ENCODE assay signal across 8 cellular contexts in the genomic region with DNA sequence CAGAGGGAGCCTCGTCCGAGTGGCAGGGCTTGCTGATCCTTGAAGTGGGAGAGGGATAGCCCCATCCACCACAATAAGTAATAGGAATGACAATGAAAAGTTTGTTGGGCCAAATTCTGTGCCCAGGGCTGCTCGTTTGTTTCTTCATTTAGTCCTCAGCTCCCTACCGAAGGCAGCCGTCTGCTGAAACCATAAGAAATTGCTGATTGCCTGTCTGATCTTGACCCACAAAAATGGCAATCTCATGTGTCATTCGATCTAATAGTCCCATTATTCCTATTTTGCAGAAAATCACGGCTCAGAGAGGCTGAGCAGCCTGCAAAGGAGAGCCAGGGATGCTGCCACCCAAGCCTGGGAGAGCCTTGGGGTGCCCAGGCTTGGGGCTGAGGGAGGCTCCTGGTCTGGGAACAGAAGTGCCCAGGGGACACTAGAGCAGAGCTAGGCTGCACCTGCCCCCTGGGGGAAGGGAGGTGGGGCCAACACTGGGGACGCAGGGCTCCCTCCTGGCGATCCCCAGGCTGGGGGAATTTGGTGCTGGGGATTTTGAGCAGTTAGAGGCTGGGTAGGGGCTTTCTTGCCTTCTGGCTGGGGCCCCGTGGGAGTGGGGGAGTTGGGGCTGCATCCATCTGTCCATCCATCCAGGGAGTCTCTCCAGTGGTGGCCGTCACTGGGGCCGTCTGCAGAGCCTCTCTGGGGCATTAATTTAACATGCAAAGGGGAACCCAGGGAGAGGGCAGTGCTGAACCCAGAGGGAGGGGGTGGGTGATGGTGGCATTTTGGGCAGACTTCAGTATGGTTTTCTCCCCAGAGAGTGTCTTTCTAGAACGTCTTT. TPM values are rescaled to one million over a fixed set of nuclear protein-coding genes. Genes with fewer than 3 reads are reported as not detected.
DNase-seq lines count a peak whose midpoint lies in the region; ATAC-seq and TF ChIP-seq lines count a peak whose summit lies in the region.

No MANE protein-coding gene starts in this region.

- H3K4me1 ChIP-seq in mammary epithelial cell (ENCODE audit: insufficient read depth, low read length) = peaks cover 50% of the 10 kb centered on the region

- no peaks in the 10 kb centered on the region for H3K27me3 ChIP-seq in mammary epithelial cell (ENCODE audit: insufficient read depth, low read length)

- dilution Hi-C loops in mammary epithelial cell (cut with HindIII; ENCODE audit: low sequenced_read_pairs) = no loop called here

- H3K4me3 Mint-ChIP-seq in activated T-cell treated with anti-CD3 and anti-CD28 coated beads, Interleukin-2, amount 50 U/mL, for 24 hours = no peak overlapping the region
- H3K4me3 Mint-ChIP-seq in activated T-cell treated with anti-CD3 and anti-CD28 coated beads, Interleukin-2, amount 50 U/mL, for 4 hours = no peak overlapping the region
- H3K4me3 Mint-ChIP-seq in stimulated activated naive CD8-positive, alpha-beta T cell treated with anti-CD3 and anti-CD28 coated beads, Interleukin-15, Interleukin-2, amounts not matched to agents 100 ng/mL and 50 ng/mL, for 24 hours = no peak overlapping the region

- peak overlapping the region; percentile 92 for H3K27ac ChIP-seq in mammary epithelial cell (ENCODE audit: insufficient read depth, low read depth, low read length)

- TF ChIP-seq POLR2A in erythroblast (IDR thresholded peaks at IDR 0.05; ENCODE audit: low read length) = no peak

- H2AFZ ChIP-seq in mammary epithelial cell (ENCODE audit: low read depth, low read length) = peak overlapping the region; percentile 54

- peak overlapping the region; percentile 83 for H3K4me2 ChIP-seq in mammary epithelial cell (ENCODE audit: insufficient read depth, low read depth, low read length)

- no peak for TF ChIP-seq CTCF in mammary epithelial cell (conservative IDR thresholded peaks at IDR 0.05 in 1 of 2, IDR thresholded peaks at IDR 0.05 in 1 of 2; ENCODE audit: extremely low read depth in 1 of 2, insufficient read depth in 1 of 2, low read depth in 1 of 2, low read length in 2 of 2)

- H3K27me3 Mint-ChIP-seq in activated T-cell treated with anti-CD3 and anti-CD28 coated beads, Interleukin-2, amount 50 U/mL, for 24 hours = no peaks in the 10 kb centered on the region
- no peaks in the 10 kb centered on the region for H3K27me3 Mint-ChIP-seq in activated T-cell treated with anti-CD3 and anti-CD28 coated beads, Interleukin-2, amount 50 U/mL, for 4 hours (ENCODE audit: low read depth)
- H3K27me3 Mint-ChIP-seq in stimulated activated naive CD8-positive, alpha-beta T cell treated with anti-CD3 and anti-CD28 coated beads, Interleukin-15, Interleukin-2, amounts not matched to agents 100 ng/mL and 50 ng/mL, for 24 hours = no peaks in the 10 kb centered on the region

- intact Hi-C loops in mammary epithelial cell (cut with micrococcal nuclease) = loop anchor here (1.0 kb wide), 2 partner anchors 69 to 231 kb away; no protein-coding TSS in a partner anchor

- no peak for ATAC-seq in activated T-cell treated with anti-CD3 and anti-CD28 coated beads, Interleukin-2, amount 50 U/mL, for 4 hours
- ATAC-seq in HG03108 (IDR thresholded peaks at IDR 0.05; ENCODE audit: unreplicated experiment) = peak; percentile 42

- H3K79me2 ChIP-seq in mammary epithelial cell (ENCODE audit: insufficient read depth, low read length) = no peaks in the 10 kb centered on the region

- peak overlapping the region in 1 of 3 experiments; percentile 2 for H3K4me3 ChIP-seq in mammary epithelial cell (replicated peaks in 1 of 3; ENCODE audit: insufficient read depth in 1 of 3, low read depth in 2 of 3, low read length in 3 of 3)

- CTCF ChIA-PET in mammary epithelial cell (lab: Charles Lee; ENCODE audit: low non-redundant PET) = interaction anchor here (1.0 kb wide), 1 partner anchor 53 kb away, joined by 4 read pairs; the partner anchor contains the start of gene SOCS1

- H3K9me3 Mint-ChIP-seq in activated T-cell treated with anti-CD3 and anti-CD28 coated beads, Interleukin-2, amount 50 U/mL, for 24 hours = peaks cover 3% of the 10 kb centered on the region
- no peaks in the 10 kb centered on the region for H3K9me3 Mint-ChIP-seq in activated T-cell treated with anti-CD3 and anti-CD28 coated beads, Interleukin-2, amount 50 U/mL, for 4 hours
- no peaks in the 10 kb centered on the region for H3K9me3 Mint-ChIP-seq in stimulated activated naive CD8-positive, alpha-beta T cell treated with anti-CD3 and anti-CD28 coated beads, Interleukin-15, Interleukin-2, amounts not matched to agents 100 ng/mL and 50 ng/mL, for 24 hours

- peaks cover 55% of the 10 kb centered on the region for H3K4me1 Mint-ChIP-seq in activated T-cell treated with anti-CD3 and anti-CD28 coated beads, Interleukin-2, amount 50 U/mL, for 24 hours (ENCODE audit: low read depth)
- peaks cover 21% of the 10 kb centered on the region for H3K4me1 Mint-ChIP-seq in activated T-cell treated with anti-CD3 and anti-CD28 coated beads, Interleukin-2, amount 50 U/mL, for 4 hours (ENCODE audit: low read depth)
- H3K4me1 Mint-ChIP-seq in stimulated activated naive CD8-positive, alpha-beta T cell treated with anti-CD3 and anti-CD28 coated beads, Interleukin-15, Interleukin-2, amounts not matched to agents 100 ng/mL and 50 ng/mL, for 24 hours (ENCODE audit: low read depth) = peaks cover 65% of the 10 kb centered on the region

- TSS peak; percentile 89 for BruUV-seq in mammary epithelial cell (replicated peaks; lab: Mats Ljungman, UMichigan)

- peaks cover 3% of the 10 kb centered on the region for H3K9me3 ChIP-seq in mammary epithelial cell (replicated peaks; ENCODE audit: insufficient read depth, low read length)

- H4K20me1 ChIP-seq in mammary epithelial cell (ENCODE audit: insufficient read depth, low read length) = no peaks in the 10 kb centered on the region

- H3K9ac ChIP-seq in mammary epithelial cell (ENCODE audit: insufficient read depth, low read length) = peak overlapping the region; percentile 72

- no peaks in the 10 kb centered on the region for H3K36me3 Mint-ChIP-seq in activated T-cell treated with anti-CD3 and anti-CD28 coated beads, Interleukin-2, amount 50 U/mL, for 24 hours (ENCODE audit: low read depth)
- H3K36me3 Mint-ChIP-seq in activated T-cell treated with anti-CD3 and anti-CD28 coated beads, Interleukin-2, amount 50 U/mL, for 4 hours (ENCODE audit: insufficient read depth) = no peaks in the 10 kb centered on the region
- no peaks in the 10 kb centered on the region for H3K36me3 Mint-ChIP-seq in stimulated activated naive CD8-positive, alpha-beta T cell treated with anti-CD3 and anti-CD28 coated beads, Interleukin-15, Interleukin-2, amounts not matched to agents 100 ng/mL and 50 ng/mL, for 24 hours (ENCODE audit: low read depth)

- in situ Hi-C loops in mammary epithelial cell (cut with MboI; ENCODE audit: low sequenced_read_pairs in 2 of 2) = no loop called here

- peak overlapping the region; percentile 76 for H3K27ac Mint-ChIP-seq in activated T-cell treated with anti-CD3 and anti-CD28 coated beads, Interleukin-2, amount 50 U/mL, for 24 hours
- peak overlapping the region; percentile 39 for H3K27ac Mint-ChIP-seq in stimulated activated naive CD8-positive, alpha-beta T cell treated with anti-CD3 and anti-CD28 coated beads, Interleukin-15, Interleukin-2, amounts not matched to agents 100 ng/mL and 50 ng/mL, for 24 hours

- 19% methylated on average over 8 of the region's 13 CpGs for WGBS in mammary epithelial cell (ENCODE audit: low coverage, missing lambda C conversion rate)

- DNase-seq in activated T-cell treated with anti-CD3 and anti-CD28 coated beads, Interleukin-2, amount 50 U/mL, for 24 hours = no peak
- DNase-seq in activated T-cell treated with anti-CD3 and anti-CD28 coated beads, Interleukin-2, amount 50 U/mL, for 4 hours = no peak
- DNase-seq in mammary epithelial cell (no peak), OCI-M2 (lab: John Stamatoyannopoulos, UW; ENCODE audit: unreplicated experiment) (no peak), NCI-H2196 treated with DMSO at 0.1 percent for 48 hours (lab: John Stamatoyannopoulos, UW; ENCODE audit: unreplicated experiment) (no peak), erythroblast (lab: John Stamatoyannopoulos, UW) (no peak)

- no peaks in the 10 kb centered on the region for H3K36me3 ChIP-seq in mammary epithelial cell (ENCODE audit: insufficient read depth, low read length)

RNA-seq across cellular contexts. Expression of gene SOCS1, which starts 53.5 kb away (rescaled TPM):
- 100 to 1,000 TPM; 112 to 148 (median 114) TPM for total RNA-seq in activated T-cell treated with anti-CD3 and anti-CD28 coated beads, Interleukin-2, amount 50 U/mL, for 4 hours
- 1 to 10 TPM; 2.0 to 7.9 TPM for total RNA-seq in mammary epithelial cell
- 3.5 TPM for polyA plus RNA-seq in mammary epithelial cell
- 1.4 TPM for polyA minus RNA-seq in mammary epithelial cell

Comparison
In these comparisons a context has a peak if more than half of its experiments do, and no peak if none do; other contexts are left out.
1. RNA of gene SOCS1, which starts 53.5 kb away (total RNA-seq): 112 to 148 TPM in activated T-cell treated with anti-CD3 and anti-CD28 coated beads, Interleukin-2, amount 50 U/mL, for 4 hours; 2.0 to 7.9 TPM in mammary epithelial cell; every median in the first group is over 10 times any median in the second.